Comparison of ENCODE assay signal across 8 cellular contexts in the genomic region with DNA sequence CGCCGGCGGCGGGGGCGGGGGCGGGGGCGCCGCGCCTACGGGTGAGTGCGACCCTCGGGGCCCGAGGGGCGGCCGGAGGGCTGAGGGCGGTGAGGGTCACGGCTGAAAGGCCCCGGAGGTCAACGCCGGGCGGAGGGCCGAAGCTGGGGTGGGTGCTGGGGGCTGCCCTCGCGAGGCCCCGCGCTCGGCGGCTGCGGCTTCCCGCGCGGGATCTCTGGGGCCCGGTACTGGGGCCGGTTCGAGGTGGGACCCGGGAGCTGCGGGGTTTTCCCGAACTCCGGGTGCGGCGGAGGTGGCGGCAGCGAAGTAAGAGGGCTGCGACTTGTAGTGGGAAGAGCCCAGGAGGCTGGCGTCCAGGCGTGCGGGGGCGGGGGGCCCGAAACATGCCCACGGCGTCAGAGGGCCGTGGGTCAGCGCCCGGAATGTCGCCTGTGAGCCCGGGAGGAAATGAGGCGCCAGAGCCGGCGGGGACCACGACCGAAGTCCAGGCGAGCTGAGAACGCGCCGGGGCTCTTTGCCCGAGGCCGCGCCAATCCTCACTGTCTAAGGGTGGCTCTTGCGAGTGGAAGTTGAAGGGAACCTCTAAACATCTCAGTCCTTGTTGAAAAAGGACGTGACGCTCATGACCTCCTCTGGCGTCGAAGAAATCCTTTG. TPM values are rescaled to one million over a fixed set of nuclear protein-coding genes. Genes with fewer than 3 reads are reported as not detected.
DNase-seq lines count a peak whose midpoint lies in the region; ATAC-seq and TF ChIP-seq lines count a peak whose summit lies in the region.

No MANE protein-coding gene starts in this region.

- no peak for DNase-seq in CD4-positive, CD25-positive, alpha-beta regulatory T cell
- DNase-seq in SJSA1 (ENCODE audit: low read depth in 1 of 2, low spot score in 2 of 2) (peak; percentile 49 to 53), esophagus squamous epithelium (lab: John Stamatoyannopoulos, UW) (no peak), NCI-H1930 (lab: John Stamatoyannopoulos, UW) (no peak), NOMO-1 treated with dmso at 0.1 percent for 144 hours (lab: John Stamatoyannopoulos, UW; ENCODE audit: unreplicated experiment) (no peak), NCI-H1694 treated with DMSO at 0.1 percent for 48 hours (lab: John Stamatoyannopoulos, UW) (no peak)
- DNase-seq in natural killer cell treated with Interleukin-12 subunit alpha and Interleukin-12 subunit beta and Interleukin-15 and Interleukin-18, amount 100 ng/mL, for 72 hours (ENCODE audit: low spot score): no peak

- H3K9me3 Mint-ChIP-seq in CD4-positive, CD25-positive, alpha-beta regulatory T cell: peaks cover 0 to 7% (median 0%) of the 10 kb centered on the region in 7 donors
- no peaks in the 10 kb centered on the region for H3K9me3 Mint-ChIP-seq in natural killer cell treated with Interleukin-12 subunit alpha and Interleukin-12 subunit beta and Interleukin-15 and Interleukin-18, amount 100 ng/mL, for 72 hours

- no peak overlapping the region for H3K27ac ChIP-seq in CD4-positive, CD25-positive, alpha-beta regulatory T cell (ENCODE audit: insufficient read depth, low read length, poor library complexity, severe bottlenecking)
- H3K27ac ChIP-seq in SJSA1 (peak overlapping the region; percentile 70), esophagus squamous epithelium (peak overlapping the region; percentile 86 to 97 (median 95))

- intact Hi-C loops in esophagus squamous epithelium (cut with DNase I): no loop called here

- H3K4me1 Mint-ChIP-seq in CD4-positive, CD25-positive, alpha-beta regulatory T cell: peaks cover 0 to 9% (median 1%) of the 10 kb centered on the region in 4 donors
- peaks cover 5 to 9% of the 10 kb centered on the region in 2 donors for H3K4me1 Mint-ChIP-seq in natural killer cell treated with Interleukin-12 subunit alpha and Interleukin-12 subunit beta and Interleukin-15 and Interleukin-18, amount 100 ng/mL, for 72 hours (ENCODE audit: low read depth in 2 of 2)

- H3K27me3 Mint-ChIP-seq in CD4-positive, CD25-positive, alpha-beta regulatory T cell: peaks cover 56% of the 10 kb centered on the region
- peaks cover 28 to 29% of the 10 kb centered on the region in 2 donors for H3K27me3 Mint-ChIP-seq in natural killer cell treated with Interleukin-12 subunit alpha and Interleukin-12 subunit beta and Interleukin-15 and Interleukin-18, amount 100 ng/mL, for 72 hours

- WGBS in esophagus squamous epithelium, 2 donors: 0 to 23% methylated on average over 4 to 5 of the region's 73 CpGs

- H3K4me3 ChIP-seq in CD4-positive, CD25-positive, alpha-beta regulatory T cell (ENCODE audit: low read depth, low read length): no peak overlapping the region
- H3K4me3 ChIP-seq in SJSA1 (peak overlapping the region; percentile 70), esophagus squamous epithelium (peak overlapping the region; percentile 58 to 81 (median 80))

- H3K9me3 ChIP-seq in CD4-positive, CD25-positive, alpha-beta regulatory T cell (ENCODE audit: control insufficient read depth in 2 of 2, low read length in 2 of 2): no peaks in the 10 kb centered on the region
- H3K9me3 ChIP-seq in SJSA1 (replicated peaks) (no peaks in the 10 kb centered on the region), esophagus squamous epithelium (no peaks in the 10 kb centered on the region)

- H3K4me3 Mint-ChIP-seq in CD4-positive, CD25-positive, alpha-beta regulatory T cell: peak overlapping the region; percentile 23 to 62 (median 52)
- peak overlapping the region; percentile 48 for H3K4me3 Mint-ChIP-seq in natural killer cell treated with Interleukin-12 subunit alpha and Interleukin-12 subunit beta and Interleukin-15 and Interleukin-18, amount 100 ng/mL, for 72 hours

- H3K36me3 Mint-ChIP-seq in CD4-positive, CD25-positive, alpha-beta regulatory T cell: no peaks in the 10 kb centered on the region
- H3K36me3 Mint-ChIP-seq in natural killer cell treated with Interleukin-12 subunit alpha and Interleukin-12 subunit beta and Interleukin-15 and Interleukin-18, amount 100 ng/mL, for 72 hours: no peaks in the 10 kb centered on the region

- H3K36me3 ChIP-seq in CD4-positive, CD25-positive, alpha-beta regulatory T cell (ENCODE audit: control insufficient read depth, insufficient read depth, low read length): no peaks in the 10 kb centered on the region
- H3K36me3 ChIP-seq in SJSA1: peaks cover 4% of the 10 kb centered on the region; the same call in 1 of the 2 replicates
- no peaks in the 10 kb centered on the region for H3K36me3 ChIP-seq in esophagus squamous epithelium

- no peak for TF ChIP-seq POLR2A in esophagus squamous epithelium (IDR thresholded peaks at IDR 0.05)

- peaks cover 10% of the 10 kb centered on the region for H3K27me3 ChIP-seq in CD4-positive, CD25-positive, alpha-beta regulatory T cell (ENCODE audit: control insufficient read depth, insufficient read depth, low read length)
- no peaks in the 10 kb centered on the region for H3K27me3 ChIP-seq in SJSA1 (replicated peaks)
- H3K27me3 ChIP-seq in esophagus squamous epithelium: no peaks in the 10 kb centered on the region

- no peak for TF ChIP-seq CTCF in esophagus squamous epithelium (IDR thresholded peaks at IDR 0.05)

- peaks cover 13% of the 10 kb centered on the region for H3K4me1 ChIP-seq in CD4-positive, CD25-positive, alpha-beta regulatory T cell (ENCODE audit: control insufficient read depth, insufficient read depth, low read length, poor library complexity, severe bottlenecking)
- H3K4me1 ChIP-seq in SJSA1 (replicated peaks) (peaks cover 22% of the 10 kb centered on the region), esophagus squamous epithelium (peaks cover 0 to 79% (median 19%) of the 10 kb centered on the region in 3 donors)

- no peak overlapping the region for H3K27ac Mint-ChIP-seq in CD4-positive, CD25-positive, alpha-beta regulatory T cell
- no peak overlapping the region for H3K27ac Mint-ChIP-seq in natural killer cell treated with Interleukin-12 subunit alpha and Interleukin-12 subunit beta and Interleukin-15 and Interleukin-18, amount 100 ng/mL, for 72 hours

- ATAC-seq in CD4-positive, CD25-positive, alpha-beta regulatory T cell (ENCODE audit: low read depth in 2 of 2): no peak
- peak; percentile 5 for ATAC-seq in GM21529 (IDR thresholded peaks at IDR 0.05; ENCODE audit: unreplicated experiment)
- ATAC-seq in natural killer cell treated with Interleukin-12 subunit alpha and Interleukin-12 subunit beta and Interleukin-15 and Interleukin-18, amount 100 ng/mL, for 72 hours: peak in 1 of 2 donors; percentile 33

RNA-seq across cellular contexts. Expression of gene IL13RA1, which starts 0.4 kb away (rescaled TPM):
- total RNA-seq in CD4-positive, CD25-positive, alpha-beta regulatory T cell: not detected
- polyA plus RNA-seq in CD4-positive, CD25-positive, alpha-beta regulatory T cell: under 1 TPM in 2 of 4 donors, not detected in 2; 0.03 to 0.40 TPM
- total RNA-seq in SJSA1 (2014; rRNA removed; shearing (Covaris generic)): 47.7 and 52.3 TPM in 2 replicates
- total RNA-seq in esophagus squamous epithelium: 10 to 100 TPM; 44.1 to 69.6 (median 56.7) TPM
- total RNA-seq in natural killer cell treated with Interleukin-12 subunit alpha and Interleukin-12 subunit beta and Interleukin-15 and Interleukin-18, amount 100 ng/mL, for 72 hours: under 1 TPM; 0.11 to 0.19 TPM

Comparison
In these comparisons a context has a peak if more than half of its experiments do, and no peak if none do; other contexts are left out.
1. DNase-seq: peak in SJSA1 (2 of 2); none in CD4-positive, CD25-positive, alpha-beta regulatory T cell (0 of 3), esophagus squamous epithelium (single experiment), natural killer cell treated with Interleukin-12 subunit alpha and Interleukin-12 subunit beta and Interleukin-15 and Interleukin-18, amount 100 ng/mL, for 72 hours (single experiment), NCI-H1930 (0 of 2), NOMO-1 treated with dmso at 0.1 percent for 144 hours (single experiment) and NCI-H1694 treated with DMSO at 0.1 percent for 48 hours (single experiment).
2. RNA of gene IL13RA1, which starts 0.4 kb away (total RNA-seq): 44.1 to 69.6 TPM in esophagus squamous epithelium and 47.7 to 52.3 TPM in SJSA1; 0.11 to 0.19 TPM in natural killer cell treated with Interleukin-12 subunit alpha and Interleukin-12 subunit beta and Interleukin-15 and Interleukin-18, amount 100 ng/mL, for 72 hours and not detected in CD4-positive, CD25-positive, alpha-beta regulatory T cell (single experiment); every median in the first group is over 10 times any median in the second.